32 cellular contexts compared by ENCODE assay signal in genomic region chr6:12525276-12525675, GRCh38.
"Had no signal": no experiment of that assay in that cellular context is flagged by ENCODE, and none has a peak within 500 bp of the region (broad histone marks: within the 10 kb centered on the region; RNA-seq: fewer than 3 reads in every experiment).

No MANE protein-coding gene starts in this region.

- FAIRE-seq: astrocyte, bronchial epithelial cell had no signal

- H3K36me3 ChIP-seq: adrenal gland, ascending aorta, brain microvascular endothelial cell, breast epithelium, cardiac muscle cell had no signal

- H3K4me1 ChIP-seq: ascending aorta, body of pancreas, breast epithelium had no signal

- H3K27me3 ChIP-seq: adrenal gland, ascending aorta, body of pancreas, brain microvascular endothelial cell, breast epithelium, cardiac muscle cell had no signal

- H3K27ac ChIP-seq: adrenal gland, ascending aorta, body of pancreas, brain microvascular endothelial cell, breast epithelium, cardiac muscle cell had no signal

- DNase-seq: activated effector memory CD4-positive, alpha-beta T cell treated with anti-CD3 and anti-CD28 coated beads, Interleukin-2, amount 50 U/mL, for 16 hours; activated effector memory CD4-positive, alpha-beta T cell treated with Interleukin-2 at 50 U/mL for 16 hours; activated gamma-delta T cell; activated gamma-delta T cell treated with Interleukin-2 at 50 U/mL for 16 hours; activated naive CD4-positive, alpha-beta T cell; activated naive CD4-positive, alpha-beta T cell treated with anti-CD3 and anti-CD28 coated beads for 36 hours; activated naive CD4-positive, alpha-beta T cell treated with anti-CD3 and anti-CD28 coated beads, Interleukin-2, amount 10 ng/mL, durations not matched to agents 7 days and 5 days; activated naive CD4-positive, alpha-beta T cell treated with anti-CD3 and anti-CD28 coated beads, Interleukin-2, amount 50 U/mL, for 16 hours; activated naive CD4-positive, alpha-beta T cell treated with Interleukin-2 at 50 U/mL for 16 hours; activated naive CD8-positive, alpha-beta T cell treated with anti-CD3 and anti-CD28 coated beads for 36 hours; activated naive CD8-positive, alpha-beta T cell treated with anti-CD3 and anti-CD28 coated beads, Interleukin-2, amount 10 ng/mL, durations not matched to agents 7 days and 5 days; activated naive CD8-positive, alpha-beta T cell treated with anti-CD3 and anti-CD28 coated beads, Interleukin-2, amount 50 U/mL, for 24 hours; activated T-cell treated with anti-CD3 and anti-CD28 coated beads, Interleukin-2, amount 50 U/mL, for 1 hour; activated T-cell treated with anti-CD3 and anti-CD28 coated beads, Interleukin-2, amount 50 U/mL, for 24 hours; activated T-cell treated with anti-CD3 and anti-CD28 coated beads, Interleukin-2, amount 50 U/mL, for 4 hours; activated T-cell treated with anti-CD3 and anti-CD28 coated beads, Interleukin-2, amount 50 U/mL, for 48 hours; activated T-cell treated with anti-CD3 and anti-CD28 coated beads, Interleukin-2, amount 50 U/mL, for 72 hours; adrenal gland; amniotic stem cell; amygdala; anterior cingulate cortex; aorta; body of pancreas; brain microvascular endothelial cell; caudate nucleus; central memory CD4-positive, alpha-beta T cell; cerebellar nuclear complex had no signal

- H3K9me3 ChIP-seq: adrenal gland, ascending aorta, body of pancreas, breast epithelium had no signal

- H3K4me3 ChIP-seq: adrenal gland, ascending aorta, body of pancreas, breast epithelium, cardiac muscle cell had no signal
